8 cellular contexts compared by ENCODE assay signal in genomic region chr2:218285604-218286003, GRCh38. TPM values are rescaled to one million over a fixed set of nuclear protein-coding genes. Genes with fewer than 3 reads are reported as not detected.
A peak's percentile ranks its signal among the peaks of the same experiment; 100 is the strongest.
DNase-seq lines count a peak whose midpoint lies in the region; ATAC-seq and TF ChIP-seq lines count a peak whose summit lies in the region.

No MANE protein-coding gene starts in this region.

- no peak overlapping the region for H3K4me3 Mint-ChIP-seq in GM23338
- peak overlapping the region; percentile 89 for H3K4me3 Mint-ChIP-seq in activated CD4-positive, alpha-beta memory T cell treated with anti-CD3 and anti-CD28 coated beads, Interleukin-2, amount 10 ng/mL, durations not matched to agents 7 days and 5 days

- POLR2A ChIA-PET in activated CD4-positive, alpha-beta memory T cell treated with anti-CD3 and anti-CD28 coated beads, Interleukin-2, amount 10 ng/mL, durations not matched to agents 7 days and 5 days (lab: Charles Lee) = interaction anchor here (0.8 to 19.0 kb wide), 12 partner anchors 11 to 374 kb away, joined by 3 to 299 read pairs (median 8); partner anchors contain the start of genes AAMP, ARPC2, BCS1L and CTDSP1

- H3K27me3 Mint-ChIP-seq in GM23338 (ENCODE audit: insufficient read depth, low read depth, poor library complexity) = peaks cover 11% of the 10 kb centered on the region
- no peaks in the 10 kb centered on the region for H3K27me3 Mint-ChIP-seq in activated CD4-positive, alpha-beta memory T cell treated with anti-CD3 and anti-CD28 coated beads, Interleukin-2, amount 10 ng/mL, durations not matched to agents 7 days and 5 days

- H3K4me1 ChIP-seq in GM23338 (ENCODE audit: insufficient read depth) (peaks cover 10% of the 10 kb centered on the region), gastroesophageal sphincter (peaks cover 30 to 99% (median 83%) of the 10 kb centered on the region in 3 donors)

- TF ChIP-seq POLR2A in gastroesophageal sphincter (IDR thresholded peaks at IDR 0.05) = no peak

- H3K36me3 Mint-ChIP-seq in GM23338 (ENCODE audit: low read depth) = 0 out of 3 replicates have a peak, but pooled peaks cover 2% of the 10 kb centered on the region
- peaks cover 52% of the 10 kb centered on the region for H3K36me3 Mint-ChIP-seq in activated CD4-positive, alpha-beta memory T cell treated with anti-CD3 and anti-CD28 coated beads, Interleukin-2, amount 10 ng/mL, durations not matched to agents 7 days and 5 days (ENCODE audit: low read depth)

- CTCF ChIA-PET in activated CD4-positive, alpha-beta memory T cell treated with anti-CD3 and anti-CD28 coated beads, Interleukin-2, amount 10 ng/mL, durations not matched to agents 7 days and 5 days (lab: Charles Lee) = interaction anchor here (1.2 to 5.9 kb wide), 9 partner anchors 10 to 372 kb away, joined by 3 to 80 read pairs (median 6); partner anchors contain the start of genes AAMP and PNKD

- no peaks in the 10 kb centered on the region for H4K20me1 ChIP-seq in GM23338 (replicated peaks; ENCODE audit: insufficient read depth)

- no peak overlapping the region for H3K4me3 ChIP-seq in GM23338
- H3K4me3 ChIP-seq in gastroesophageal sphincter = peak overlapping the region in 1 of 2 donors; percentile 55

- no peaks in the 10 kb centered on the region for H3K9me2 ChIP-seq in GM23338 (ENCODE audit: insufficient read depth)

- H3K9me3 ChIP-seq in gastroesophageal sphincter = no peaks in the 10 kb centered on the region

- H3K9me3 Mint-ChIP-seq in GM23338 = no peaks in the 10 kb centered on the region
- H3K9me3 Mint-ChIP-seq in activated CD4-positive, alpha-beta memory T cell treated with anti-CD3 and anti-CD28 coated beads, Interleukin-2, amount 10 ng/mL, durations not matched to agents 7 days and 5 days = no peaks in the 10 kb centered on the region

- DNase-seq in GM23338 (ENCODE audit: low spot score) (no peak), sciatic nerve (ENCODE audit: low spot score) (peak; percentile 61), GM20000 (ENCODE audit: low spot score) (no peak), AML-193 (lab: John Stamatoyannopoulos, UW) (no peak)
- no peak for DNase-seq in activated CD4-positive, alpha-beta memory T cell treated with anti-CD3 and anti-CD28 coated beads, Interleukin-2, amount 10 ng/mL, durations not matched to agents 7 days and 5 days

- no peak overlapping the region for H3K4me2 ChIP-seq in GM23338

- H3K36me3 ChIP-seq in GM23338 (ENCODE audit: insufficient read depth) (no peaks in the 10 kb centered on the region; the same call in 1 of the 2 replicates), gastroesophageal sphincter (peaks cover 0 to 16% of the 10 kb centered on the region in 2 donors)

- H3K27ac Mint-ChIP-seq in GM23338 = peak overlapping the region; percentile 62; the same call in 1 of the 2 replicates
- H3K27ac Mint-ChIP-seq in activated CD4-positive, alpha-beta memory T cell treated with anti-CD3 and anti-CD28 coated beads, Interleukin-2, amount 10 ng/mL, durations not matched to agents 7 days and 5 days = peak overlapping the region; percentile 89

- WGBS in gastroesophageal sphincter (ENCODE audit: low coverage in 1 of 2), 2 donors = 10 to 33% methylated on average over 1 to 2 of the region's 6 CpGs

- ATAC-seq in GM23338 (no peak), gastroesophageal sphincter (peak; percentile 11), sciatic nerve (no peak), HG02623 (IDR thresholded peaks at IDR 0.05; ENCODE audit: unreplicated experiment) (no peak), GM18861 (IDR thresholded peaks at IDR 0.05; ENCODE audit: unreplicated experiment) (no peak)

- H3K4me1 Mint-ChIP-seq in GM23338 = peaks cover 23% of the 10 kb centered on the region
- peaks cover 80% of the 10 kb centered on the region for H3K4me1 Mint-ChIP-seq in activated CD4-positive, alpha-beta memory T cell treated with anti-CD3 and anti-CD28 coated beads, Interleukin-2, amount 10 ng/mL, durations not matched to agents 7 days and 5 days

- no peaks in the 10 kb centered on the region for H3K79me2 ChIP-seq in GM23338 (replicated peaks; ENCODE audit: insufficient read depth)

- no peak for TF ChIP-seq CTCF in GM23338 (conservative IDR thresholded peaks at IDR 0.05; ENCODE audit: low read depth in 2 of 2)
- no peak for TF ChIP-seq CTCF in gastroesophageal sphincter (IDR thresholded peaks at IDR 0.05)
- no peak for TF ChIP-seq CTCF in GM20000 (IDR thresholded peaks at IDR 0.05; ENCODE audit: extremely low read depth, missing control alignments)

- no peak overlapping the region for H3K27ac ChIP-seq in GM23338 (ENCODE audit: low read depth)
- H3K27ac ChIP-seq in gastroesophageal sphincter = peak overlapping the region; percentile 88 to 99 (median 95)

- H3K27me3 ChIP-seq in GM23338 (ENCODE audit: insufficient read depth) (no peaks in the 10 kb centered on the region), gastroesophageal sphincter (no peaks in the 10 kb centered on the region)

- intact Hi-C loops in sciatic nerve (cut with DNase I) = no loop called here

- H3F3A ChIP-seq in GM23338 (replicated peaks; ENCODE audit: low read depth) = no peaks in the 10 kb centered on the region

- H2AFZ ChIP-seq in GM23338 = no peak overlapping the region

- TF ChIP-seq EP300 in gastroesophageal sphincter (IDR thresholded peaks at IDR 0.05) = no peak

TF ChIP-seq in GM23338, 12 proteins besides CTCF, POLR2A, EP300 and RAD21 (continues in another document):
- TF ChIP-seq ETS1 (IDR thresholded peaks at IDR 0.05) (no peak), EZH2phosphoT487 (IDR thresholded peaks at IDR 0.05; ENCODE audit: unreplicated experiment) (no peak), EZH2 (IDR thresholded peaks at IDR 0.05; ENCODE audit: low read depth, unreplicated experiment) (no peak), CREB1 (CRISPR knock-in tag; IDR thresholded peaks at IDR 0.05; ENCODE audit: low read depth) (no peak), REST (IDR thresholded peaks at IDR 0.05; ENCODE audit: unreplicated experiment) (no peak), ZNF114 (CRISPR knock-in tag; IDR thresholded peaks at IDR 0.05) (no peak), ZNF331 (CRISPR knock-in tag; IDR thresholded peaks at IDR 0.05; ENCODE audit: low read depth) (no peak)

RNA-seq across cellular contexts. Expression of gene TMBIM1, which starts 6.7 kb away (rescaled TPM):
- total RNA-seq in GM23338 (2014; rRNA removed; shearing (Covaris generic)) = 16.5 and 20.8 TPM in 2 replicates
- 9.5 and 12.0 TPM in 2 replicates for polyA plus RNA-seq in GM23338 (2016; fragmentation: Nextera tagmentation; extraction: Ambion mirVana)
- 100 to 1,000 TPM; 105 to 107 TPM for total RNA-seq in activated CD4-positive, alpha-beta memory T cell treated with anti-CD3 and anti-CD28 coated beads, Interleukin-2, amount 10 ng/mL, durations not matched to agents 7 days and 5 days
- total RNA-seq in gastroesophageal sphincter (100 to 1,000 TPM; 152 to 245 (median 191) TPM), sciatic nerve (211 TPM)

RNA-seq across cellular contexts. Expression of gene PNKD, which starts 15.3 kb away (rescaled TPM):
- 28.2 and 36.0 TPM in 2 replicates for total RNA-seq in GM23338 (2014; rRNA removed; shearing (Covaris generic))
- 77.7 and 83.3 TPM in 2 replicates for polyA plus RNA-seq in GM23338 (2016; fragmentation: Nextera tagmentation; extraction: Ambion mirVana)
- 10 to 100 TPM; 30.1 to 31.8 TPM for total RNA-seq in activated CD4-positive, alpha-beta memory T cell treated with anti-CD3 and anti-CD28 coated beads, Interleukin-2, amount 10 ng/mL, durations not matched to agents 7 days and 5 days
- total RNA-seq in gastroesophageal sphincter (10 to 100 TPM; 48.6 to 60.2 (median 56.9) TPM), sciatic nerve (56.3 TPM)

RNA-seq across cellular contexts. Expression of gene AAMP, which starts 15.7 kb away (rescaled TPM):
- total RNA-seq in GM23338 (2014; rRNA removed; shearing (Covaris generic)) = 157 and 203 TPM in 2 replicates
- polyA plus RNA-seq in GM23338 (2016; fragmentation: Nextera tagmentation; extraction: Ambion mirVana) = 77.8 and 90.8 TPM in 2 replicates
- total RNA-seq in activated CD4-positive, alpha-beta memory T cell treated with anti-CD3 and anti-CD28 coated beads, Interleukin-2, amount 10 ng/mL, durations not matched to agents 7 days and 5 days = 10 to 100 TPM; 44.2 to 46.8 TPM
- total RNA-seq in gastroesophageal sphincter (100 to 1,000 TPM in 3 of 4 donors, 10 to 100 TPM in 1; 97.8 to 163 (median 131) TPM), sciatic nerve (59.9 TPM)

RNA-seq across cellular contexts. Expression of gene GPBAR1, which starts 24.8 kb away (rescaled TPM):
- total RNA-seq in GM23338 (2014; rRNA removed; shearing (Covaris generic)) = 1.6 TPM in 1 of 2 replicates, not detected in the other
- polyA plus RNA-seq in GM23338 (2016; fragmentation: Nextera tagmentation; extraction: Ambion mirVana) = 0.37 and 0.44 TPM in 2 replicates
- total RNA-seq in activated CD4-positive, alpha-beta memory T cell treated with anti-CD3 and anti-CD28 coated beads, Interleukin-2, amount 10 ng/mL, durations not matched to agents 7 days and 5 days = under 1 TPM; 0.68 to 0.75 TPM
- total RNA-seq in gastroesophageal sphincter = 1 to 10 TPM in 2 of 4 donors, under 1 TPM in 2; 0.31 to 4.0 (median 1.4) TPM
- total RNA-seq in sciatic nerve = 0.94 TPM
